Comparison of ENCODE assay signal across 17 cellular contexts in genomic region chr5:2675548-2675947, GRCh38.
"Had no signal": no experiment of that assay in that cellular context is flagged by ENCODE, and none has a peak within 500 bp of the region (broad histone marks: within the 10 kb centered on the region; RNA-seq: fewer than 3 reads in every experiment).

No MANE protein-coding gene starts in this region.

- H3K27ac Mint-ChIP-seq: activated CD4-positive, alpha-beta T cell treated with anti-CD3 and anti-CD28 coated beads, Interleukin-2, amount 10 ng/mL, durations not matched to agents 7 days and 5 days; activated naive CD4-positive, alpha-beta T cell treated with anti-CD3 and anti-CD28 coated beads, Interleukin-2, amount 50 U/mL, for 72 hours; activated T-cell treated with anti-CD3 and anti-CD28 coated beads, Interleukin-2, amount 50 U/mL, for 72 hours had no signal

- H3K4me1 Mint-ChIP-seq: activated CD4-positive, alpha-beta T cell treated with anti-CD3 and anti-CD28 coated beads, Interleukin-2, amount 10 ng/mL, durations not matched to agents 7 days and 5 days; neural crest cell had no signal

- H3K27me3 ChIP-seq: cardiac muscle cell, upper lobe of right lung had no signal

- H3K27ac ChIP-seq: cardiac muscle cell, stomach, thoracic aorta, upper lobe of right lung had no signal

- H3K36me3 ChIP-seq: cardiac muscle cell, stomach, thoracic aorta, upper lobe of right lung had no signal

- DNase-seq: activated CD4-positive, alpha-beta T cell treated with anti-CD3 and anti-CD28 coated beads, Interleukin-2, amount 10 ng/mL, durations not matched to agents 7 days and 5 days; activated CD4-positive, CD25-positive, alpha-beta regulatory T cell; activated CD8-positive, alpha-beta memory T cell treated with anti-CD3 and anti-CD28 coated beads, Interleukin-2, amount 50 U/mL, for 48 hours; activated gamma-delta T cell; activated T-cell treated with anti-CD3 and anti-CD28 coated beads, Interleukin-2, amount 50 U/mL, for 72 hours; islet precursor cell; midbrain; retina; stimulated activated CD4-positive, alpha-beta T cell treated with anti-CD3 and anti-CD28 coated beads, Interleukin-12 subunit alpha, Interleukin-12 subunit beta, amount 100 ng/mL, for 4 hours; stimulated activated CD4-positive, alpha-beta T cell treated with anti-CD3 and anti-CD28 coated beads, Interleukin-2, amount 100 ng/mL, for 24 hours; stomach; upper lobe of right lung had no signal

- H3K27me3 Mint-ChIP-seq: activated CD4-positive, alpha-beta T cell treated with anti-CD3 and anti-CD28 coated beads, Interleukin-2, amount 10 ng/mL, durations not matched to agents 7 days and 5 days had no signal

- H3K4me3 Mint-ChIP-seq: activated CD4-positive, alpha-beta T cell treated with anti-CD3 and anti-CD28 coated beads, Interleukin-2, amount 10 ng/mL, durations not matched to agents 7 days and 5 days; activated T-cell treated with anti-CD3 and anti-CD28 coated beads, Interleukin-2, amount 50 U/mL, for 72 hours; neural crest cell had no signal

- H3K4me1 ChIP-seq: stomach, upper lobe of right lung had no signal

- ATAC-seq: activated naive CD4-positive, alpha-beta T cell treated with anti-CD3 and anti-CD28 coated beads, Interleukin-2, amount 50 U/mL, for 72 hours; activated T-cell treated with anti-CD3 and anti-CD28 coated beads, Interleukin-2, amount 50 U/mL, for 72 hours; left lobe of liver; upper lobe of right lung had no signal

- H3K9me3 Mint-ChIP-seq: activated CD4-positive, alpha-beta T cell treated with anti-CD3 and anti-CD28 coated beads, Interleukin-2, amount 10 ng/mL, durations not matched to agents 7 days and 5 days had no signal

- H3K9me3 ChIP-seq: stomach, thoracic aorta, upper lobe of right lung had no signal

- H3K4me3 ChIP-seq: cardiac muscle cell, stomach, thoracic aorta, upper lobe of right lung had no signal
